8 cellular contexts compared by ENCODE assay signal in genomic region chr22:28742562-28742962, GRCh38. TPM values are rescaled to one million over a fixed set of nuclear protein-coding genes. Genes with fewer than 3 reads are reported as not detected.
DNase-seq lines count a peak whose midpoint lies in the region; ATAC-seq and TF ChIP-seq lines count a peak whose summit lies in the region.

No MANE protein-coding gene starts in this region.

- H3K4me3 ChIP-seq in cardiac muscle cell: peak overlapping the region; percentile 66
- peak overlapping the region; percentile 83 to 99 (median 96) for H3K4me3 ChIP-seq in tibial nerve

- H3K27me3 ChIP-seq in cardiac muscle cell: no peaks in the 10 kb centered on the region
- no peaks in the 10 kb centered on the region for H3K27me3 ChIP-seq in layer of hippocampus (ENCODE audit: control insufficient read depth, insufficient read depth, low read length)
- no peaks in the 10 kb centered on the region for H3K27me3 ChIP-seq in tibial nerve

- ATAC-seq in activated naive CD8-positive, alpha-beta T cell treated with anti-CD3 and anti-CD28 coated beads, Interleukin-2, amount 10 ng/mL, durations not matched to agents 7 days and 5 days (ENCODE audit: low read depth): no peak

- peaks cover 30% of the 10 kb centered on the region for H3K36me3 Mint-ChIP-seq in activated naive CD8-positive, alpha-beta T cell treated with anti-CD3 and anti-CD28 coated beads, Interleukin-2, amount 10 ng/mL, durations not matched to agents 7 days and 5 days

- H3K4me1 ChIP-seq in cardiac muscle cell (ENCODE audit: low read depth) (peaks cover 3% of the 10 kb centered on the region), tibial nerve (peaks cover 0 to 22% (median 0%) of the 10 kb centered on the region in 4 donors)

- 2% methylated on average over 10 of the region's 10 CpGs for WGBS in tibial nerve, 2 donors

- in situ Hi-C loops in G401 (cut with HindIII; ENCODE audit: low sequenced_read_pairs): no loop called here

- no peak for TF ChIP-seq EP300 in tibial nerve (IDR thresholded peaks at IDR 0.05)

- TF ChIP-seq POLR2A in tibial nerve (IDR thresholded peaks at IDR 0.05): no peak

- H3K27ac ChIP-seq in cardiac muscle cell (peak overlapping the region; percentile 94), layer of hippocampus (ENCODE audit: low read depth, low read length) (peak overlapping the region; percentile 88), tibial nerve (peak overlapping the region; percentile 91 to 100 (median 98))

- H3K27ac Mint-ChIP-seq in activated naive CD8-positive, alpha-beta T cell treated with anti-CD3 and anti-CD28 coated beads, Interleukin-2, amount 10 ng/mL, durations not matched to agents 7 days and 5 days: peak overlapping the region; percentile 76

- H3K36me3 ChIP-seq in cardiac muscle cell (peaks cover 14% of the 10 kb centered on the region), tibial nerve (peaks cover 0 to 43% (median 4%) of the 10 kb centered on the region in 3 donors)

- H3K27me3 Mint-ChIP-seq in activated naive CD8-positive, alpha-beta T cell treated with anti-CD3 and anti-CD28 coated beads, Interleukin-2, amount 10 ng/mL, durations not matched to agents 7 days and 5 days: no peaks in the 10 kb centered on the region

- peaks cover 32% of the 10 kb centered on the region for H3K4me1 Mint-ChIP-seq in activated naive CD8-positive, alpha-beta T cell treated with anti-CD3 and anti-CD28 coated beads, Interleukin-2, amount 10 ng/mL, durations not matched to agents 7 days and 5 days

- peak overlapping the region; percentile 89 for H3K4me3 Mint-ChIP-seq in activated naive CD8-positive, alpha-beta T cell treated with anti-CD3 and anti-CD28 coated beads, Interleukin-2, amount 10 ng/mL, durations not matched to agents 7 days and 5 days

- intact Hi-C loops in cardiac septum (cut with DNase I): loop anchor here (2.0 kb wide), 1 partner anchor 30 kb away; the partner anchor contains the start of gene CCDC117

- DNase-seq in cardiac muscle cell (ENCODE audit: low read depth in 1 of 2, low spot score in 1 of 2): no peak
- no peak for DNase-seq in cardiac septum (ENCODE audit: low spot score)
- DNase-seq in activated naive CD8-positive, alpha-beta T cell treated with anti-CD3 and anti-CD28 coated beads, Interleukin-2, amount 10 ng/mL, durations not matched to agents 7 days and 5 days: no peak
- DNase-seq in tibial nerve (ENCODE audit: low spot score in 2 of 2): no peak
- no peak for DNase-seq in activated CD8-positive, alpha-beta memory T cell treated with anti-CD3 and anti-CD28 coated beads, Interleukin-2, amount 50 U/mL, for 48 hours
- DNase-seq in OCI-M1 (lab: John Stamatoyannopoulos, UW): no peak
- DNase-seq in G401 (ENCODE audit: low spot score): no peak

- TF ChIP-seq CTCF in cardiac muscle cell (IDR thresholded peaks at IDR 0.05; ENCODE audit: low read depth, low read length): no peak
- no peak for TF ChIP-seq CTCF in tibial nerve (IDR thresholded peaks at IDR 0.05)

- POLR2A ChIA-PET in activated naive CD8-positive, alpha-beta T cell treated with anti-CD3 and anti-CD28 coated beads, Interleukin-2, amount 10 ng/mL, durations not matched to agents 7 days and 5 days (lab: Charles Lee): interaction anchor here (3.8 kb wide), 1 partner anchor 30 kb away, joined by 21 read pairs; the partner anchor contains the start of gene CCDC117

- H3K9me3 Mint-ChIP-seq in activated naive CD8-positive, alpha-beta T cell treated with anti-CD3 and anti-CD28 coated beads, Interleukin-2, amount 10 ng/mL, durations not matched to agents 7 days and 5 days: no peaks in the 10 kb centered on the region

- H3K9me3 ChIP-seq in cardiac muscle cell (ENCODE audit: low read depth) (no peaks in the 10 kb centered on the region), tibial nerve (no peaks in the 10 kb centered on the region)

RNA-seq across cellular contexts. Expression of gene HSCB, which starts 0.7 kb away (rescaled TPM):
- 21.5 and 22.9 TPM in 2 replicates for total RNA-seq in cardiac muscle cell
- 14.6 and 27.0 TPM in 2 replicates for polyA plus RNA-seq in cardiac muscle cell
- 10.0 TPM for total RNA-seq in cardiac septum
- 10 to 100 TPM; 15.1 to 18.1 TPM for total RNA-seq in activated naive CD8-positive, alpha-beta T cell treated with anti-CD3 and anti-CD28 coated beads, Interleukin-2, amount 10 ng/mL, durations not matched to agents 7 days and 5 days
- total RNA-seq in tibial nerve: 10 to 100 TPM; 20.0 to 38.7 (median 27.0) TPM
- total RNA-seq in G401 (2014; rRNA removed; shearing (Covaris generic)): 33.2 and 38.1 TPM in 2 replicates

RNA-seq across cellular contexts. Expression of gene CHEK2, which starts 0.9 kb away (rescaled TPM):
- 8.1 and 30.3 TPM in 2 replicates for total RNA-seq in cardiac muscle cell
- polyA plus RNA-seq in cardiac muscle cell: 15.0 and 28.4 TPM in 2 replicates
- total RNA-seq in cardiac septum: 2.2 TPM
- total RNA-seq in activated naive CD8-positive, alpha-beta T cell treated with anti-CD3 and anti-CD28 coated beads, Interleukin-2, amount 10 ng/mL, durations not matched to agents 7 days and 5 days: 10 to 100 TPM; 33.6 to 36.7 TPM
- 10 to 100 TPM in 2 of 4 donors, 1 to 10 TPM in 2; 7.4 to 22.0 (median 13.1) TPM for total RNA-seq in tibial nerve
- total RNA-seq in G401 (2014; rRNA removed; shearing (Covaris generic)): 48.6 and 53.9 TPM in 2 replicates

RNA-seq across cellular contexts. Expression of gene CCDC117, which starts 29.9 kb away (rescaled TPM):
- total RNA-seq in cardiac muscle cell (29.0 and 37.9 TPM in 2 replicates), cardiac septum (12.3 TPM), tibial nerve (10 to 100 TPM; 16.7 to 22.4 (median 20.6) TPM)
- 29.1 and 35.8 TPM in 2 replicates for polyA plus RNA-seq in cardiac muscle cell
- total RNA-seq in activated naive CD8-positive, alpha-beta T cell treated with anti-CD3 and anti-CD28 coated beads, Interleukin-2, amount 10 ng/mL, durations not matched to agents 7 days and 5 days: 10 to 100 TPM; 27.8 to 28.0 TPM
- total RNA-seq in G401 (2014; rRNA removed; shearing (Covaris generic)): 46.4 and 49.5 TPM in 2 replicates

RNA-seq across cellular contexts. Expression of gene XBP1, which starts 57.8 kb away (rescaled TPM):
- 96.8 and 174 TPM in 2 replicates for total RNA-seq in cardiac muscle cell
- 115 and 179 TPM in 2 replicates for polyA plus RNA-seq in cardiac muscle cell
- total RNA-seq in cardiac septum: 81.2 TPM
- total RNA-seq in activated naive CD8-positive, alpha-beta T cell treated with anti-CD3 and anti-CD28 coated beads, Interleukin-2, amount 10 ng/mL, durations not matched to agents 7 days and 5 days: 100 to 1,000 TPM; 178 to 179 TPM
- total RNA-seq in tibial nerve: 100 to 1,000 TPM in 3 of 4 donors, 10 to 100 TPM in 1; 65.6 to 113 (median 111) TPM
- 107 and 124 TPM in 2 replicates for total RNA-seq in G401 (2014; rRNA removed; shearing (Covaris generic))
